ENCODE assay signal across 8 cellular contexts in genomic region chr3:136075218-136075808, GRCh38.
DNase-seq lines count a peak whose midpoint lies in the region; ATAC-seq and TF ChIP-seq lines count a peak whose summit lies in the region.

No MANE protein-coding gene starts in this region.

- H3K9me3 Mint-ChIP-seq in activated naive CD4-positive, alpha-beta T cell treated with anti-CD3 and anti-CD28 coated beads, Interleukin-2, amount 10 ng/mL, durations not matched to agents 7 days and 5 days, result no peaks in the 10 kb centered on the region

- H3K4me3 Mint-ChIP-seq in activated naive CD4-positive, alpha-beta T cell treated with anti-CD3 and anti-CD28 coated beads, Interleukin-2, amount 10 ng/mL, durations not matched to agents 7 days and 5 days, result no peak overlapping the region

- peak in 1 of 4 donors; percentile 20 for TF ChIP-seq EP300 in upper lobe of left lung (IDR thresholded peaks at IDR 0.05)

- H3K4me2 ChIP-seq in parathyroid adenoma (ENCODE audit: low read length), result no peak overlapping the region

- TF ChIP-seq POLR2A in upper lobe of left lung (IDR thresholded peaks at IDR 0.05), result no peak

- no peak overlapping the region for H3K9ac ChIP-seq in parathyroid adenoma

- H3K27me3 ChIP-seq in parathyroid adenoma (ENCODE audit: control insufficient read depth, insufficient read depth, low read length), result no peaks in the 10 kb centered on the region
- no peaks in the 10 kb centered on the region for H3K27me3 ChIP-seq in upper lobe of left lung

- ATAC-seq in upper lobe of left lung (ENCODE audit: low FRiP score in 2 of 2) (peak; percentile 86 to 93), GM21786 (IDR thresholded peaks at IDR 0.05; ENCODE audit: unreplicated experiment) (no peak)

- 86 to 89% methylated on average over 1 of the region's 1 CpG for WGBS in upper lobe of left lung, 2 donors

- H3K36me3 ChIP-seq in parathyroid adenoma (ENCODE audit: control insufficient read depth, insufficient read depth, low read length) (no peaks in the 10 kb centered on the region), upper lobe of left lung (no peaks in the 10 kb centered on the region)

- H3K27ac Mint-ChIP-seq in activated naive CD4-positive, alpha-beta T cell treated with anti-CD3 and anti-CD28 coated beads, Interleukin-2, amount 10 ng/mL, durations not matched to agents 7 days and 5 days, result no peak overlapping the region

- H3K4me3 ChIP-seq in parathyroid adenoma (ENCODE audit: low read depth, low read length) (no peak overlapping the region), upper lobe of left lung (no peak overlapping the region)

- TF ChIP-seq CTCF in GM12872 (IDR thresholded peaks at IDR 0.05; ENCODE audit: insufficient read depth, low read depth, low read length) (peak; percentile 76), parathyroid adenoma (IDR thresholded peaks at IDR 0.05) (peak; percentile 94), upper lobe of left lung (IDR thresholded peaks at IDR 0.05) (peak; percentile 86 to 93 (median 92))

- H3K79me2 ChIP-seq in parathyroid adenoma, result no peaks in the 10 kb centered on the region

- no peak overlapping the region for H2AFZ ChIP-seq in parathyroid adenoma

- no peaks in the 10 kb centered on the region for H3K36me3 Mint-ChIP-seq in activated naive CD4-positive, alpha-beta T cell treated with anti-CD3 and anti-CD28 coated beads, Interleukin-2, amount 10 ng/mL, durations not matched to agents 7 days and 5 days

- CTCF ChIA-PET in activated naive CD4-positive, alpha-beta T cell treated with anti-CD3 and anti-CD28 coated beads, Interleukin-2, amount 10 ng/mL, durations not matched to agents 7 days and 5 days (lab: Charles Lee), result interaction anchor here (0.6 to 5.7 kb wide), 7 partner anchors 9 to 957 kb away, joined by 3 to 40 read pairs (median 3); partner anchors contain the start of gene STAG1

- no peaks in the 10 kb centered on the region for H3K27me3 Mint-ChIP-seq in activated naive CD4-positive, alpha-beta T cell treated with anti-CD3 and anti-CD28 coated beads, Interleukin-2, amount 10 ng/mL, durations not matched to agents 7 days and 5 days

- peaks cover 5% of the 10 kb centered on the region for H3K4me1 ChIP-seq in parathyroid adenoma
- H3K4me1 ChIP-seq in upper lobe of left lung, result peaks cover 0 to 8% (median 6%) of the 10 kb centered on the region in 4 donors

- H3K27ac ChIP-seq in parathyroid adenoma (no peak overlapping the region), upper lobe of left lung (no peak overlapping the region)

- H3K9me3 ChIP-seq in parathyroid adenoma (ENCODE audit: control insufficient read depth, low read length) (no peaks in the 10 kb centered on the region), upper lobe of left lung (no peaks in the 10 kb centered on the region)

- DNase-seq in NCI-H1092 (lab: John Stamatoyannopoulos, UW) (peak; percentile 47), SKM-1 (lab: John Stamatoyannopoulos, UW; ENCODE audit: unreplicated experiment) (peak; percentile 79), glomerular endothelial cell (ENCODE audit: extremely low read depth, low read depth, low spot score) (peak; percentile 71), upper lobe of left lung (peak in 1 of 2 donors; percentile 69)
- peak; percentile 83 for DNase-seq in activated naive CD4-positive, alpha-beta T cell treated with anti-CD3 and anti-CD28 coated beads, Interleukin-2, amount 10 ng/mL, durations not matched to agents 7 days and 5 days

- peaks cover 2% of the 10 kb centered on the region for H3K4me1 Mint-ChIP-seq in activated naive CD4-positive, alpha-beta T cell treated with anti-CD3 and anti-CD28 coated beads, Interleukin-2, amount 10 ng/mL, durations not matched to agents 7 days and 5 days
